In the genomic region with DNA sequence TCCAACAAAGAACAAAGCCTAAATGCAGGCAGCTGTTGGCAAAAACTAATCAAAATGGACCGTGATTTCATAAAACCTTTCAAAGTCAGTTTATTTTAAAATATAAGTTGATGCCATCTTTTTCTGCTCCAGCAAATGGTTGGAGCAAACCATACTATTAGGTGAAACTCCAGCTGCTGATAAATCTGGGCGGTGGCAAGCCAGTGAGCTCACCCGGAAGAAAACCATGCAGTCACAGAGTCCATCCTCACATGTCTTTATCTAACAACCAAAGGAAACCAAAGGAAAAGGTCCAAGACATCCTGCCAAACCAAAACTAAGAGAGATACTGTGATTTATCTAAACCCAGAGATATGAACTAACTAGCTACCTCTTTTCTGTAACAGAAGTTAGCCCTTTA, we compare ENCODE assay signal across 1 cellular context.
TF ChIP-seq lines count a peak whose summit lies in the region.

No MANE protein-coding gene starts in this region.

TF ChIP-seq in SK-N-SH, 30 proteins besides CTCF, POLR2A, EP300 and RAD21 (continued from another document):
- TF ChIP-seq, protein P1, sequence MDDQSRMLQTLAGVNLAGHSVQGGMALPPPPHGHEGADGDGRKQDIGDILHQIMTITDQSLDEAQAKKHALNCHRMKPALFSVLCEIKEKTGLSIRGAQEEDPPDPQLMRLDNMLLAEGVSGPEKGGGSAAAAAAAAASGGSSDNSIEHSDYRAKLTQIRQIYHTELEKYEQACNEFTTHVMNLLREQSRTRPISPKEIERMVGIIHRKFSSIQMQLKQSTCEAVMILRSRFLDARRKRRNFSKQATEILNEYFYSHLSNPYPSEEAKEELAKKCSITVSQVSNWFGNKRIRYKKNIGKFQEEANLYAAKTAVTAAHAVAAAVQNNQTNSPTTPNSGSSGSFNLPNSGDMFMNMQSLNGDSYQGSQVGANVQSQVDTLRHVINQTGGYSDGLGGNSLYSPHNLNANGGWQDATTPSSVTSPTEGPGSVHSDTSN (IDR thresholded peaks at IDR 0.05) = no peak
- no peak for TF ChIP-seq MEF2A (IDR thresholded peaks at IDR 0.05; ENCODE audit: borderline replicate concordance, low read depth)
